In genomic region chr10:11437391-11438241, GRCh38 we compare ENCODE assay signal across 21 cellular contexts.
DNase-seq lines count a peak whose midpoint lies in the region; ATAC-seq and TF ChIP-seq lines count a peak whose summit lies in the region.
"Had no signal": no experiment of that assay in that cellular context is flagged by ENCODE, and none has a peak within 500 bp of the region (broad histone marks: within the 10 kb centered on the region; RNA-seq: fewer than 3 reads in every experiment).

No MANE protein-coding gene starts in this region.

- peak overlapping the region; percentile 29 for H2AFZ ChIP-seq in mesenchymal stem cell (ENCODE audit: low read depth, low read length)
- no peak overlapping the region for H2AFZ ChIP-seq in smooth muscle cell (ENCODE audit: low read depth)

- H3K4me3 ChIP-seq in right atrium auricular region (no peak overlapping the region), heart left ventricle (no peak overlapping the region), mesenchymal stem cell (ENCODE audit: insufficient read depth in 1 of 2, low read depth in 1 of 2, low read length in 2 of 2) (no peak overlapping the region), uterus (no peak overlapping the region), smooth muscle cell (no peak overlapping the region)
- H3K4me3 ChIP-seq: colonic mucosa, pancreas had no signal

- H3K23ac ChIP-seq in mesenchymal stem cell (ENCODE audit: low read length in 2 of 2) = peak overlapping the region in 1 of 2 experiments; percentile 17

- POLR2A ChIA-PET in naive thymus-derived CD8-positive, alpha-beta T cell (lab: Charles Lee) = no interaction called here

- H4K20me1 ChIP-seq in smooth muscle cell (ENCODE audit: low read depth) = no peaks in the 10 kb centered on the region

- H3K4me1 ChIP-seq in right atrium auricular region = no peaks in the 10 kb centered on the region
- H3K4me1 ChIP-seq in heart left ventricle = no peaks in the 10 kb centered on the region
- no peaks in the 10 kb centered on the region for H3K4me1 ChIP-seq in mesenchymal stem cell (ENCODE audit: control insufficient read depth, insufficient read depth, low read depth, low read length)
- H3K4me1 ChIP-seq in uterus = no peaks in the 10 kb centered on the region
- peaks cover 5% of the 10 kb centered on the region for H3K4me1 ChIP-seq in smooth muscle cell (ENCODE audit: low read depth)
- H3K4me1 ChIP-seq: colonic mucosa, pancreas had no signal

- no peaks in the 10 kb centered on the region for H3K9me3 Mint-ChIP-seq in activated CD8-positive, alpha-beta memory T cell treated with anti-CD3 and anti-CD28 coated beads, Interleukin-2, amount 10 ng/mL, durations not matched to agents 7 days and 5 days (ENCODE audit: low read depth)
- peaks cover 0 to 5% (median 0%) of the 10 kb centered on the region in 9 donors for H3K9me3 Mint-ChIP-seq in naive thymus-derived CD8-positive, alpha-beta T cell
- H3K9me3 Mint-ChIP-seq: activated T-helper 2 cell treated with anti-CD3 and anti-CD28 coated beads, Interferon-gamma antibody, Interleukin-2, Interleukin-4, amounts not matched to agents 10 μg/mL and 5 μg/mL and 100 μg/mL, durations not matched to agents 14 hours and 24 hours and 36 hours; naive B cell had no signal

- TF ChIP-seq CTCF in right atrium auricular region (IDR thresholded peaks at IDR 0.05) (no peak), heart left ventricle (IDR thresholded peaks at IDR 0.05) (no peak), uterus (IDR thresholded peaks at IDR 0.05) (no peak), smooth muscle cell (IDR thresholded peaks at IDR 0.05; ENCODE audit: borderline replicate concordance, insufficient read depth, poor library complexity, severe bottlenecking) (no peak)

- H3K4ac ChIP-seq in mesenchymal stem cell (ENCODE audit: low read depth in 1 of 2, low read length in 2 of 2) = no peak overlapping the region

- H3K79me1 ChIP-seq in mesenchymal stem cell (replicated peaks; ENCODE audit: low read length, poor library complexity, severe bottlenecking) = no peaks in the 10 kb centered on the region

- WGBS in heart left ventricle, 4 donors = 81 to 94% (median 83%) methylated on average over 19 to 29 of the region's 29 CpGs
- 78% methylated on average over 29 of the region's 29 CpGs for WGBS in mesenchymal stem cell
- WGBS in smooth muscle cell (ENCODE audit: low lambda C conversion rate) = 87% methylated on average over 29 of the region's 29 CpGs

- H3K4me1 Mint-ChIP-seq in activated CD8-positive, alpha-beta memory T cell treated with anti-CD3 and anti-CD28 coated beads, Interleukin-2, amount 10 ng/mL, durations not matched to agents 7 days and 5 days = peaks cover 27% of the 10 kb centered on the region
- H3K4me1 Mint-ChIP-seq in naive thymus-derived CD8-positive, alpha-beta T cell = peaks cover 7 to 17% (median 9%) of the 10 kb centered on the region in 4 donors

- no peak for ATAC-seq in heart left ventricle
- no peak for ATAC-seq in activated CD8-positive, alpha-beta memory T cell treated with anti-CD3 and anti-CD28 coated beads, Interleukin-2, amount 10 ng/mL, durations not matched to agents 7 days and 5 days
- ATAC-seq in naive thymus-derived CD8-positive, alpha-beta T cell = no peak
- ATAC-seq: pancreas, sciatic nerve had no signal

- H3K4me3 Mint-ChIP-seq in activated CD8-positive, alpha-beta memory T cell treated with anti-CD3 and anti-CD28 coated beads, Interleukin-2, amount 10 ng/mL, durations not matched to agents 7 days and 5 days = no peak overlapping the region
- no peak overlapping the region for H3K4me3 Mint-ChIP-seq in naive thymus-derived CD8-positive, alpha-beta T cell
- H3K4me3 Mint-ChIP-seq: naive B cell had no signal

- H3K9ac ChIP-seq in mesenchymal stem cell (ENCODE audit: low read length) = no peak overlapping the region
- H3K9ac ChIP-seq in smooth muscle cell (ENCODE audit: low read depth) = no peak overlapping the region

- H2BK5ac ChIP-seq in mesenchymal stem cell (ENCODE audit: low read depth, low read length, poor library complexity, severe bottlenecking) = no peak overlapping the region

- intact Hi-C loops in heart left ventricle (cut with DNase I) = no loop called here
- intact Hi-C loops in uterus (cut with DNase I; ENCODE audit: low total_unique reads) = no loop called here

- DNase-seq in right atrium auricular region (ENCODE audit: low spot score) (peak; percentile 53), heart left ventricle (no peak), mesenchymal stem cell (no peak), uterus (no peak), NCI-H345 (lab: John Stamatoyannopoulos, UW) (no peak), smooth muscle cell (lab: John Stamatoyannopoulos, UW; ENCODE audit: unreplicated experiment) (no peak)
- peak; percentile 36 for DNase-seq in activated CD8-positive, alpha-beta memory T cell treated with anti-CD3 and anti-CD28 coated beads, Interleukin-2, amount 10 ng/mL, durations not matched to agents 7 days and 5 days
- DNase-seq in naive thymus-derived CD8-positive, alpha-beta T cell = no peak
- DNase-seq: brain microvascular endothelial cell, C1 segment of cervical spinal cord, colonic mucosa, foreskin fibroblast, hippocampal formation, KBM-7, naive B cell, NCI-H187 treated with DMSO at 0.1 percent for 48 hours, NCI-H510A treated with DMSO at 0.1 percent for 48 hours, pancreas, SHP77 had no signal

- H2BK12ac ChIP-seq in mesenchymal stem cell (ENCODE audit: low read length in 2 of 2) = no peak overlapping the region

- H3K36me3 ChIP-seq in right atrium auricular region (no peaks in the 10 kb centered on the region), heart left ventricle (no peaks in the 10 kb centered on the region), mesenchymal stem cell (ENCODE audit: control insufficient read depth in 1 of 2, insufficient read depth in 2 of 2, low read depth in 1 of 2, low read length in 2 of 2) (no peaks in the 10 kb centered on the region), uterus (no peaks in the 10 kb centered on the region), smooth muscle cell (ENCODE audit: low read depth) (no peaks in the 10 kb centered on the region)
- H3K36me3 ChIP-seq: brain microvascular endothelial cell, colonic mucosa, pancreas had no signal

- no peak overlapping the region for H4K8ac ChIP-seq in mesenchymal stem cell (ENCODE audit: low read length)

- H3K27ac Mint-ChIP-seq in activated CD8-positive, alpha-beta memory T cell treated with anti-CD3 and anti-CD28 coated beads, Interleukin-2, amount 10 ng/mL, durations not matched to agents 7 days and 5 days = no peak overlapping the region
- H3K27ac Mint-ChIP-seq in naive thymus-derived CD8-positive, alpha-beta T cell = peak overlapping the region in 1 of 10 donors; percentile 81
- H3K27ac Mint-ChIP-seq: activated T-helper 2 cell treated with anti-CD3 and anti-CD28 coated beads, Interferon-gamma antibody, Interleukin-2, Interleukin-4, amounts not matched to agents 10 μg/mL and 5 μg/mL and 100 μg/mL, durations not matched to agents 14 hours and 24 hours and 36 hours; naive B cell had no signal

- H3F3A ChIP-seq in smooth muscle cell (ENCODE audit: low read depth) = no peaks in the 10 kb centered on the region

- no peak for TF ChIP-seq POLR2A in heart left ventricle (IDR thresholded peaks at IDR 0.05)
- no peak for TF ChIP-seq POLR2A in uterus (IDR thresholded peaks at IDR 0.05)

- no peaks in the 10 kb centered on the region for H3K9me3 ChIP-seq in right atrium auricular region
- no peaks in the 10 kb centered on the region for H3K9me3 ChIP-seq in heart left ventricle
- no peaks in the 10 kb centered on the region for H3K9me3 ChIP-seq in mesenchymal stem cell (ENCODE audit: control insufficient read depth, low read length)
- no peaks in the 10 kb centered on the region for H3K9me3 ChIP-seq in uterus
- H3K9me3 ChIP-seq in smooth muscle cell (replicated peaks; ENCODE audit: low read depth) = no peaks in the 10 kb centered on the region
- H3K9me3 ChIP-seq: colonic mucosa, pancreas had no signal

- H3K4me2 ChIP-seq in mesenchymal stem cell (ENCODE audit: low read length, poor library complexity, severe bottlenecking) (no peak overlapping the region), smooth muscle cell (no peak overlapping the region)

- no peak overlapping the region for H2BK15ac ChIP-seq in mesenchymal stem cell (ENCODE audit: low read depth, poor library complexity, severe bottlenecking)

- no peaks in the 10 kb centered on the region for H3K27me3 ChIP-seq in right atrium auricular region
- H3K27me3 ChIP-seq in heart left ventricle = peaks cover 0 to 8% (median 0%) of the 10 kb centered on the region in 9 donors
- H3K27me3 ChIP-seq in mesenchymal stem cell (ENCODE audit: control insufficient read depth in 1 of 2, insufficient read depth in 1 of 2, low read length in 2 of 2) = peaks cover 24 to 44% of the 10 kb centered on the region in 2 experiments
- no peaks in the 10 kb centered on the region for H3K27me3 ChIP-seq in uterus
- H3K27me3 ChIP-seq in smooth muscle cell (ENCODE audit: low read depth) = no peaks in the 10 kb centered on the region
- H3K27me3 ChIP-seq: brain microvascular endothelial cell, colonic mucosa had no signal

- no peak overlapping the region for H2BK120ac ChIP-seq in mesenchymal stem cell (ENCODE audit: low read depth, low read length)

- no peak overlapping the region for H2AK5ac ChIP-seq in mesenchymal stem cell (ENCODE audit: low read length, severe bottlenecking)

- peaks cover 3% of the 10 kb centered on the region for H3K27me3 Mint-ChIP-seq in activated CD8-positive, alpha-beta memory T cell treated with anti-CD3 and anti-CD28 coated beads, Interleukin-2, amount 10 ng/mL, durations not matched to agents 7 days and 5 days
- H3K27me3 Mint-ChIP-seq in naive thymus-derived CD8-positive, alpha-beta T cell = no peaks in the 10 kb centered on the region

- no peak overlapping the region for H4K91ac ChIP-seq in mesenchymal stem cell (ENCODE audit: low read length)

- H3K79me2 ChIP-seq in smooth muscle cell (ENCODE audit: low read depth) = no peaks in the 10 kb centered on the region

- no peak overlapping the region for H3K14ac ChIP-seq in mesenchymal stem cell (ENCODE audit: low read length in 2 of 2)

- H3K36me3 Mint-ChIP-seq in activated CD8-positive, alpha-beta memory T cell treated with anti-CD3 and anti-CD28 coated beads, Interleukin-2, amount 10 ng/mL, durations not matched to agents 7 days and 5 days = no peaks in the 10 kb centered on the region
- no peaks in the 10 kb centered on the region for H3K36me3 Mint-ChIP-seq in naive thymus-derived CD8-positive, alpha-beta T cell
- H3K36me3 Mint-ChIP-seq: naive B cell had no signal

- H3K27ac ChIP-seq in right atrium auricular region (no peak overlapping the region), heart left ventricle (no peak overlapping the region), mesenchymal stem cell (ENCODE audit: low read length, poor library complexity, severe bottlenecking) (no peak overlapping the region), uterus (no peak overlapping the region), smooth muscle cell (ENCODE audit: low read depth) (no peak overlapping the region)
- H3K27ac ChIP-seq: brain microvascular endothelial cell, colonic mucosa, pancreas had no signal

- H3K18ac ChIP-seq in mesenchymal stem cell (ENCODE audit: low read depth in 1 of 2, low read length in 2 of 2) = no peak overlapping the region

- CTCF ChIA-PET in activated CD8-positive, alpha-beta memory T cell treated with anti-CD3 and anti-CD28 coated beads, Interleukin-2, amount 10 ng/mL, durations not matched to agents 7 days and 5 days (lab: Charles Lee) = interaction anchor here (1.2 kb wide), 1 partner anchor 10 kb away, joined by 3 read pairs; no protein-coding TSS in a partner anchor

Comparison
In these comparisons a context has a peak if more than half of its experiments do, and no peak if none do; other contexts are left out.
1. DNase-seq: peak in right atrium auricular region (single experiment) and activated CD8-positive, alpha-beta memory T cell treated with anti-CD3 and anti-CD28 coated beads, Interleukin-2, amount 10 ng/mL, durations not matched to agents 7 days and 5 days (single experiment); none in heart left ventricle (0 of 5), mesenchymal stem cell (single experiment), uterus (0 of 2), NCI-H345 (single experiment), smooth muscle cell (single experiment) and naive thymus-derived CD8-positive, alpha-beta T cell (0 of 10).